ENCODE assay signal across 8 cellular contexts in the genomic region with DNA sequence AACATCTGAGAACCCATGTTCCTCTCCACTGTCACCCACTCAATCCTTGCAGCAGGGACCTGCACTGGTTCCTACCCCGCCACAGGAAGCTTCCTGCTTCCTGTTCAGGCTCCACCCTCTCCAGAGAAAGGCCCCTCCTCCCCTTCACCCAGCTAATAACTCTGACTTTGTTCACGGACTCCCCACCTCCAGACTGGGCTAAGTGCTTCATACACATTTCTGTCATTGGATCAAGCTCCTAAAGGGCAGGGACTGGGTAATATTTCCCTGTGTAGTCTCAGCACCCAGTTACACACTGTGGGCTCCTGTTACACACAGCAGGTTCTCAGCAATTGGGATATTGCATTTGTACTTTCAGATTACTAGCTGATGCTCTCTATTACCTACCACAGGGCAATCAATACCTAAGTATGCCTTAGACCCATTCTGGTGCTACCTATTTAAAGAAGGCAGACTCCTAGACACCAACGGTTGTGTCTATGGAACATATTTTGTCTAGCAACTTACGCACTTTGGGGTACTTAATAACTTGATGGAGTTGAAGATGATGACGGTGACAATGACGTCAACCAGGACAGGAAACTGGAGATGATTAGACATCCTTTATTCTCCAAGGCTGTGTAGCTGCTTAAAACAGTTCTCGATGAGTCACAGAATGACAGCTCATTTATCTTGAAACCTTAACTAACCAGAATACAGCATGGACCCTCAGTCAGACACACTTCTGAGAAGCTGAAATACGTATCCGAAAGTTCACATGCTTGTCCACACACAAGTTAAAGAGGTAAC. TPM values are rescaled to one million over a fixed set of nuclear protein-coding genes. Genes with fewer than 3 reads are reported as not detected.
DNase-seq lines count a peak whose midpoint lies in the region; TF ChIP-seq lines count a peak whose summit lies in the region.

No MANE protein-coding gene starts in this region.

- no peaks in the 10 kb centered on the region for H3K9me3 ChIP-seq in adrenal gland (replicated peaks in 1 of 3)

- intact Hi-C loops in adrenal gland (cut with DNase I) = no loop called here

- peak in 1 of 2 donors; percentile 23 for TF ChIP-seq POLR2A in adrenal gland (IDR thresholded peaks at IDR 0.05)

- WGBS in adrenal gland, 4 donors = 24 to 35% (median 31%) methylated on average over 9 of the region's 9 CpGs

- H3K4me1 ChIP-seq in adrenal gland (replicated peaks in 1 of 2) = peaks cover 28 to 95% of the 10 kb centered on the region in 2 donors

- H3K4me3 ChIP-seq in adrenal gland (peak overlapping the region in 1 of 4 donors; percentile 4), H7 (ENCODE audit: insufficient read depth, low read depth, low read length) (no peak overlapping the region)

- H3K36me3 ChIP-seq in adrenal gland (replicated peaks in 1 of 2) (no peaks in the 10 kb centered on the region), H7 (replicated peaks; ENCODE audit: control insufficient read depth, insufficient read depth, low read length) (no peaks in the 10 kb centered on the region)

- peak overlapping the region; percentile 58 to 96 (median 82) for H3K27ac ChIP-seq in adrenal gland

- no peaks in the 10 kb centered on the region for H3K27me3 ChIP-seq in adrenal gland
- H3K27me3 ChIP-seq in H7 (ENCODE audit: control insufficient read depth, insufficient read depth, low read length) = no peaks in the 10 kb centered on the region

- no peak for TF ChIP-seq CTCF in adrenal gland (IDR thresholded peaks at IDR 0.05)

- DNase-seq in NCI-H2029 (lab: John Stamatoyannopoulos, UW) = peak; percentile 67
- no peak for DNase-seq in NCI-H2029 treated with DMSO at 0.1 percent for 48 hours (lab: John Stamatoyannopoulos, UW)
- DNase-seq in T follicular helper cell (ENCODE audit: low read depth) = peak; percentile 49
- peak; percentile 46 to 84 (median 74) for DNase-seq in adrenal gland
- peak; percentile 99 for DNase-seq in iris pigment epithelial cell (ENCODE audit: low read depth)
- DNase-seq in stimulated activated CD4-positive, alpha-beta T cell treated with anti-CD3 and anti-CD28 coated beads, Interleukin-1b, Interleukin-23, amount 100 ng/mL, for 48 hours = peak; percentile 73
- no peak for DNase-seq in H7
- DNase-seq in SIG-M5 treated with dmso at 0.1 percent for 504 hours (lab: John Stamatoyannopoulos, UW; ENCODE audit: unreplicated experiment) = no peak

RNA-seq across cellular contexts. Expression of a gene that starts 58.1 kb away (rescaled TPM):
- 10 to 100 TPM in 3 of 8 donors, 1 to 10 TPM in 5; 3.4 to 15.9 (median 9.2) TPM for total RNA-seq in adrenal gland
- polyA plus RNA-seq in adrenal gland = 1 to 10 TPM; 2.0 to 7.3 (median 6.0) TPM
- total RNA-seq in H7 (2014; rRNA removed; shearing (Covaris generic)) = 5.9 and 7.1 TPM in 2 replicates

Comparison
In these comparisons a context has a peak if more than half of its experiments do, and no peak if none do; other contexts are left out.
1. DNase-seq: peak in NCI-H2029 (single experiment), T follicular helper cell (single experiment), adrenal gland (7 of 7), iris pigment epithelial cell (single experiment) and stimulated activated CD4-positive, alpha-beta T cell treated with anti-CD3 and anti-CD28 coated beads, Interleukin-1b, Interleukin-23, amount 100 ng/mL, for 48 hours (single experiment); none in NCI-H2029 treated with DMSO at 0.1 percent for 48 hours (single experiment), H7 (single experiment) and SIG-M5 treated with dmso at 0.1 percent for 504 hours (single experiment).